ENCODE assay signal across 32 cellular contexts in genomic region chr4:6229671-6230501, GRCh38. TPM values are rescaled to one million over a fixed set of nuclear protein-coding genes. Genes with fewer than 3 reads are reported as not detected.
"Had no signal": no experiment of that assay in that cellular context is flagged by ENCODE, and none has a peak within 500 bp of the region (broad histone marks: within the 10 kb centered on the region; RNA-seq: fewer than 3 reads in every experiment).

No MANE protein-coding gene starts in this region.

- H3K4me3 Mint-ChIP-seq: activated T-cell treated with anti-CD3 and anti-CD28 coated beads, Interleukin-2, amount 50 U/mL, for 24 hours; activated T-helper 17 cell treated with anti-CD3 and anti-CD28 coated beads, Interleukin-2, amount 50 U/mL, for 72 hours; central memory CD8-positive, alpha-beta T cell; natural killer cell; T-helper 2 cell treated with Interferon-gamma antibody and Interleukin-4, amounts not matched to agents 5 μg/mL and 100 μg/mL, for 36 hours had no signal

- H3K27me3 ChIP-seq: ovary, vagina had no signal

- H3K4me2 ChIP-seq: smooth muscle cell had no signal

- H3K4me1 ChIP-seq: esophagus squamous epithelium, heart right ventricle, left lung, prostate gland, vagina had no signal

- H3K36me3 ChIP-seq: esophagus squamous epithelium, heart right ventricle, left lung, ovary, prostate gland, thoracic aorta, vagina had no signal

- H3K27ac ChIP-seq: epithelial cell of prostate, esophagus squamous epithelium, heart right ventricle, left lung, ovary, prostate gland, thoracic aorta, vagina had no signal

- H3K27ac Mint-ChIP-seq: activated T-cell treated with anti-CD3 and anti-CD28 coated beads, Interleukin-2, amount 50 U/mL, for 24 hours; activated T-helper 17 cell treated with anti-CD3 and anti-CD28 coated beads, Interleukin-2, amount 50 U/mL, for 72 hours; natural killer cell; T-helper 2 cell treated with Interferon-gamma antibody and Interleukin-4, amounts not matched to agents 5 μg/mL and 100 μg/mL, for 36 hours had no signal

- H3K9me3 ChIP-seq: esophagus squamous epithelium, heart right ventricle, left lung, ovary, prostate gland, thoracic aorta, vagina had no signal

- DNase-seq: activated CD4-positive, alpha-beta T cell treated with anti-CD3 and anti-CD28 coated beads for 4 hours; activated CD4-positive, alpha-beta T cell treated with anti-CD3 and anti-CD28 coated beads, Interleukin-2, amount 50 U/mL, for 48 hours; activated CD8-positive, alpha-beta memory T cell treated with anti-CD3 and anti-CD28 coated beads, Interleukin-2, amount 50 U/mL, for 48 hours; activated gamma-delta T cell treated with Interleukin-2 at 50 U/mL for 16 hours; activated naive CD4-positive, alpha-beta T cell treated with anti-CD3 and anti-CD28 coated beads, Interleukin-2, amount 50 U/mL, for 16 hours; activated T-cell treated with anti-CD3 and anti-CD28 coated beads, Interleukin-2, amount 50 U/mL, for 24 hours; dermis blood vessel endothelial cell; effector CD4-positive, alpha-beta T cell; esophagus squamous epithelium; foreskin melanocyte; kidney glomerular epithelial cell; left lung; mesendoderm; natural killer cell; ovary; retina; stimulated activated CD4-positive, alpha-beta T cell treated with anti-CD3 and anti-CD28 coated beads, Interleukin-15, amount 100 ng/mL, for 24 hours; stimulated activated naive CD4-positive, alpha-beta T cell; T-helper 1 cell; trophoblast cell had no signal

- FAIRE-seq: endometrium had no signal

- H3K9me3 Mint-ChIP-seq: activated T-cell treated with anti-CD3 and anti-CD28 coated beads, Interleukin-2, amount 50 U/mL, for 24 hours; central memory CD8-positive, alpha-beta T cell; natural killer cell; T-helper 2 cell treated with Interferon-gamma antibody and Interleukin-4, amounts not matched to agents 5 μg/mL and 100 μg/mL, for 36 hours had no signal

- ATAC-seq: activated T-helper 17 cell treated with anti-CD3 and anti-CD28 coated beads, Interleukin-2, amount 50 U/mL, for 72 hours; left lung; natural killer cell had no signal

- H3K4me3 ChIP-seq: esophagus squamous epithelium, heart right ventricle, left lung, lung, ovary, prostate gland, smooth muscle cell, thoracic aorta, vagina had no signal

- H3K36me3 Mint-ChIP-seq: natural killer cell had no signal

- H3K4me1 Mint-ChIP-seq: activated T-helper 17 cell treated with anti-CD3 and anti-CD28 coated beads, Interleukin-2, amount 50 U/mL, for 72 hours; natural killer cell had no signal

RNA-seq across cellular contexts. Expression of gene JAKMIP1, which starts 29.5 kb away (rescaled TPM):
- total RNA-seq: dermis blood vessel endothelial cell, glomerular endothelial cell, smooth muscle cell had no signal
